ENCODE assay signal across 1 cellular context in the genomic region with DNA sequence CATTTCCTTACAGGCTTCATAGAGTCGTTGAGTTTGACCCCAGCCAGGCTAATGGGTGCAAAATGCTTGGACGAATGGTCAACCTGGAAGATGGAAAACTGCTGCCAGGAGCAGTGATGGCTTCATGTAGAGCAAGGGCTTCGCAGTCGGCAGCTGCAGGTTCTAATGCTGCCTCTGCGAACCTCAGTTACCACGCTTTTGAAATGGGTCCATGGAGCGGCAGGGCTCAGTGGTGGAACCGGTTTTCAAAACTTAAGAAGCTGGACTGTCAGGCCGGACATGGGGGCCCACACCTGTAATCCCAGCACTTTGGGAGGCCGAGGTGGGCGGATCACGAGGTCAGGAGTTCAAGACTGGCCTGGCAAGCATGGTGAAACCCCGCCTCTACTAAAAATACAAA.
A peak's percentile ranks its signal among the peaks of the same experiment; 100 is the strongest.
TF ChIP-seq lines count a peak whose summit lies in the region.

No MANE protein-coding gene starts in this region.

TF ChIP-seq in HepG2, 621 proteins besides CTCF, POLR2A, EP300 and RAD21:
- TF ChIP-seq HCFC1 (IDR thresholded peaks at IDR 0.05; ENCODE audit: low read depth, low read length) (no peak), ZEB1 (IDR thresholded peaks at IDR 0.05; ENCODE audit: insufficient replicate concordance, low read depth) (no peak), MZF1 (CRISPR knock-in tag; IDR thresholded peaks at IDR 0.05; ENCODE audit: borderline replicate concordance) (no peak), ZNF629 (CRISPR knock-in tag; conservative IDR thresholded peaks at IDR 0.05) (peak; percentile 39; the same call in 1 of the 2 replicates), FLYWCH1 (CRISPR knock-in tag; IDR thresholded peaks at IDR 0.05) (no peak)
TF ChIP-seq in HepG2: peak in this region for 1.
